ENCODE assay signal across 8 cellular contexts in genomic region chr5:138542120-138542955, GRCh38. TPM values are rescaled to one million over a fixed set of nuclear protein-coding genes. Genes with fewer than 3 reads are reported as not detected.
DNase-seq lines count a peak whose midpoint lies in the region; ATAC-seq and TF ChIP-seq lines count a peak whose summit lies in the region.

No MANE protein-coding gene starts in this region.

- no peaks in the 10 kb centered on the region for H3K36me3 ChIP-seq in cardiac muscle cell

- H3K4me3 Mint-ChIP-seq in endothelial cell (ENCODE audit: unreplicated experiment) (peak overlapping the region; percentile 99), nephron progenitor cell (peak overlapping the region; percentile 98)

- H3K9me3 Mint-ChIP-seq in endothelial cell (ENCODE audit: unreplicated experiment) = no peaks in the 10 kb centered on the region
- H3K9me3 Mint-ChIP-seq in nephron progenitor cell = no peaks in the 10 kb centered on the region

- H3K27me3 Mint-ChIP-seq in endothelial cell (ENCODE audit: unreplicated experiment) (peaks cover 20% of the 10 kb centered on the region), nephron progenitor cell (ENCODE audit: low read depth, poor library complexity) (no peaks in the 10 kb centered on the region)

- H3K4me1 ChIP-seq in cardiac muscle cell (ENCODE audit: low read depth) = peaks cover 38% of the 10 kb centered on the region

- H3K27ac ChIP-seq in cardiac muscle cell = peak overlapping the region; percentile 95

- peak in 1 of 2 donors; percentile 14 for DNase-seq in cardiac muscle cell (ENCODE audit: low read depth in 1 of 2, low spot score in 1 of 2)
- DNase-seq in Right ventricle myocardium superior = no peak
- no peak for DNase-seq in endothelial cell (ENCODE audit: low spot score)
- peak; percentile 4 for DNase-seq in nephron progenitor cell
- no peak for DNase-seq in A172 (ENCODE audit: low spot score)

- H3K27me3 ChIP-seq in cardiac muscle cell = no peaks in the 10 kb centered on the region

- H3K9me3 ChIP-seq in cardiac muscle cell (ENCODE audit: low read depth) = no peaks in the 10 kb centered on the region

- peak overlapping the region; percentile 99 for H3K27ac Mint-ChIP-seq in endothelial cell (ENCODE audit: unreplicated experiment)
- peak overlapping the region; percentile 99 for H3K27ac Mint-ChIP-seq in nephron progenitor cell

- TF ChIP-seq CTCF in cardiac muscle cell (IDR thresholded peaks at IDR 0.05; ENCODE audit: low read depth, low read length) = no peak
- TF ChIP-seq CTCF in endothelial cell (IDR thresholded peaks at IDR 0.05; ENCODE audit: unreplicated experiment) = no peak
- no peak for TF ChIP-seq CTCF in nephron progenitor cell (IDR thresholded peaks at IDR 0.05)

- intact Hi-C loops in Right ventricle myocardium superior (cut with DNase I) = no loop called here

- ATAC-seq in Right ventricle myocardium superior (ENCODE audit: poor library complexity) (no peak), SK-N-SH treated with all-trans-retinoic acid at 6 μM for 48 hours (peak; percentile 62), GM21367 (IDR thresholded peaks at IDR 0.05; ENCODE audit: unreplicated experiment) (no peak), GM21619 (IDR thresholded peaks at IDR 0.05; ENCODE audit: unreplicated experiment) (no peak)

- H3K36me3 Mint-ChIP-seq in endothelial cell (ENCODE audit: low read depth, unreplicated experiment) (peaks cover 5% of the 10 kb centered on the region), nephron progenitor cell (ENCODE audit: low read depth) (peaks cover 18% of the 10 kb centered on the region)

- H3K4me3 ChIP-seq in cardiac muscle cell = peak overlapping the region; percentile 77

- H3K4me1 Mint-ChIP-seq in endothelial cell (ENCODE audit: unreplicated experiment) = peaks cover 38% of the 10 kb centered on the region
- peaks cover 51% of the 10 kb centered on the region for H3K4me1 Mint-ChIP-seq in nephron progenitor cell

TF ChIP-seq in SK-N-SH treated with all-trans-retinoic acid at 6 μM for 48 hours, 23 proteins besides CTCF, POLR2A, EP300 and RAD21:
- no peak for TF ChIP-seq TSHZ2 (CRISPR knock-in tag; IDR thresholded peaks at IDR 0.05)
- TF ChIP-seq ZNF565 (CRISPR knock-in tag; conservative IDR thresholded peaks at IDR 0.05; ENCODE audit: low read depth) = no peak
- no peak for TF ChIP-seq ESRRG (CRISPR knock-in tag; IDR thresholded peaks at IDR 0.05)
- no peak for TF ChIP-seq SNAI2 (CRISPR knock-in tag; IDR thresholded peaks at IDR 0.05)
- TF ChIP-seq TOX (CRISPR knock-in tag; IDR thresholded peaks at IDR 0.05; ENCODE audit: borderline replicate concordance) = no peak
- no peak for TF ChIP-seq CSDC2 (CRISPR knock-in tag; IDR thresholded peaks at IDR 0.05)
- no peak for TF ChIP-seq ZFP3 (CRISPR knock-in tag; IDR thresholded peaks at IDR 0.05)
- no peak for TF ChIP-seq RARB (CRISPR knock-in tag; IDR thresholded peaks at IDR 0.05)
- TF ChIP-seq ISL1 (CRISPR knock-in tag; IDR thresholded peaks at IDR 0.05) = no peak
- TF ChIP-seq BACH2 (CRISPR knock-in tag; IDR thresholded peaks at IDR 0.05; ENCODE audit: borderline replicate concordance) = no peak
- no peak for TF ChIP-seq ZFP30 (CRISPR knock-in tag; IDR thresholded peaks at IDR 0.05)
- no peak for TF ChIP-seq ZNF8 (CRISPR knock-in tag; IDR thresholded peaks at IDR 0.05)

RNA-seq across cellular contexts. Expression of gene ETF1, which starts 0.7 kb away (rescaled TPM):
- total RNA-seq in cardiac muscle cell (50.6 and 53.4 TPM in 2 replicates), Right ventricle myocardium superior (80.9 TPM), endothelial cell (ENCODE audit: unreplicated experiment) (84.7 TPM)
- 31.2 and 37.2 TPM in 2 replicates for polyA plus RNA-seq in cardiac muscle cell
- total RNA-seq in A172 (2014; rRNA removed; shearing (Covaris generic)) = 165 and 172 TPM in 2 replicates

RNA-seq across cellular contexts. Expression of gene HSPA9, which starts 32.9 kb away (rescaled TPM):
- total RNA-seq in cardiac muscle cell (292 and 298 TPM in 2 replicates), Right ventricle myocardium superior (290 TPM), endothelial cell (ENCODE audit: unreplicated experiment) (128 TPM)
- 209 and 213 TPM in 2 replicates for polyA plus RNA-seq in cardiac muscle cell
- 605 and 654 TPM in 2 replicates for total RNA-seq in A172 (2014; rRNA removed; shearing (Covaris generic))
